21 cellular contexts compared by ENCODE assay signal in the genomic region with DNA sequence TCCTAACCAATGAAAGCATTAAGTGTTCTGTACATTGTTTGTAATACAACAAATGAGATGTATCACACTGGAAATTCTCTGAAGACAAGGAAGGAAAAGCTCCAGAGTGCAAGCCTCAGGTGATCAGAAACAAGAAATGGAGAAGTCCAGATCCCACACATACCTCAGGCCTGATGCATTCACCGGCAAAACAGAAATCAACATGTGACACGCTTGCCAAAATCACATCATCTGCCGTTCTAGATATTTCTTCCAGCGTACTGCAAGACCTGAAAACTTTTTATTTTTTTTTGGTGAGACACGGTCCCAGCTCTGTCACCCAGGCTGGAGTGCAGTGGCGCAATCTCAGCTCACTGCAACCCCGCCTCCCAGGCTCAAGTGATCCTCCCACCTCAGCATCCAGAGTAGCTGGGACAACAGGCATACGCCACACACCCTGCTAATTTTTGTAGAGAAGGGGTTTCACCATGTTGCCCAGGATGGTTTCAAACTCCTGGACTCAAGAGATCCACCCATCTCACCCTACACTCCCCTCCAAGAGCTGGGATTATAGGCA. TPM values are rescaled to one million over a fixed set of nuclear protein-coding genes. Genes with fewer than 3 reads are reported as not detected.
DNase-seq lines count a peak whose midpoint lies in the region; ATAC-seq and TF ChIP-seq lines count a peak whose summit lies in the region.
"Had no signal": no experiment of that assay in that cellular context is flagged by ENCODE, and none has a peak within 500 bp of the region (broad histone marks: within the 10 kb centered on the region; RNA-seq: fewer than 3 reads in every experiment).

No MANE protein-coding gene starts in this region.

- intact Hi-C loops in dorsolateral prefrontal cortex (cut with DNase I): no loop called here

- H3K36me3 Mint-ChIP-seq in activated naive CD4-positive, alpha-beta T cell treated with anti-CD3 and anti-CD28 coated beads, Interleukin-2, amount 50 U/mL, for 24 hours: peaks cover 22% of the 10 kb centered on the region
- peaks cover 13% of the 10 kb centered on the region for H3K36me3 Mint-ChIP-seq in T-cell
- H3K36me3 Mint-ChIP-seq: natural killer cell had no signal

- H3K27ac ChIP-seq in subcutaneous abdominal adipose tissue (ENCODE audit: low read depth, low read length): peak overlapping the region; percentile 95
- no peak overlapping the region for H3K27ac ChIP-seq in dorsolateral prefrontal cortex
- H3K27ac ChIP-seq: epithelial cell of prostate, hepatocyte had no signal

- POLR2A ChIA-PET in T-cell (lab: Charles Lee): interaction anchor here (0.6 kb wide), 2 partner anchors 36 to 123 kb away, joined by 3 read pairs; no protein-coding TSS in a partner anchor

- H3K4me3 ChIP-seq in subcutaneous abdominal adipose tissue (ENCODE audit: low read depth in 1 of 5, low read length in 5 of 5) (no peak overlapping the region), dorsolateral prefrontal cortex (no peak overlapping the region)
- H3K4me3 ChIP-seq: hepatocyte had no signal

- no peak for TF ChIP-seq CTCF in dorsolateral prefrontal cortex (IDR thresholded peaks at IDR 0.05 in 54 of 56, conservative IDR thresholded peaks at IDR 0.05 in 2 of 56; ENCODE audit: low read depth in 1 of 56, partially characterized antibody in 56 of 56)

- no peaks in the 10 kb centered on the region for H3K9me3 Mint-ChIP-seq in activated naive CD4-positive, alpha-beta T cell treated with anti-CD3 and anti-CD28 coated beads, Interleukin-2, amount 50 U/mL, for 24 hours
- no peaks in the 10 kb centered on the region for H3K9me3 Mint-ChIP-seq in T-cell
- H3K9me3 Mint-ChIP-seq: natural killer cell had no signal

- H3K36me3 ChIP-seq in subcutaneous abdominal adipose tissue (ENCODE audit: control insufficient read depth in 5 of 5, insufficient read depth in 5 of 5, low read length in 5 of 5): no peaks in the 10 kb centered on the region

- CTCF ChIA-PET in T-cell (lab: Charles Lee): interaction anchor here in 1 of 2 donors (1.2 kb wide), 1 partner anchor 18 kb away, joined by 3 read pairs; no protein-coding TSS in a partner anchor

- DNase-seq in activated naive CD4-positive, alpha-beta T cell (lab: John Stamatoyannopoulos, UW): no peak
- no peak for DNase-seq in T-cell
- peak; percentile 20 for DNase-seq in kidney tubule cell (ENCODE audit: low spot score)
- no peak for DNase-seq in dorsolateral prefrontal cortex
- DNase-seq in stimulated activated CD4-positive, alpha-beta T cell treated with anti-CD3 and anti-CD28 coated beads, Interleukin-12 subunit alpha, Interleukin-12 subunit beta, amount 100 ng/mL, for 4 hours: no peak
- no peak for DNase-seq in putamen (ENCODE audit: low spot score)
- DNase-seq: ACHN, C1 segment of cervical spinal cord, dermis blood vessel endothelial cell, foreskin fibroblast, islet precursor cell, mesenchymal stem cell, natural killer cell, NCI-H187, NCI-H748 treated with DMSO at 0.1 percent for 48 hours, right cardiac atrium had no signal

- peaks cover 97% of the 10 kb centered on the region for H3K4me1 Mint-ChIP-seq in activated naive CD4-positive, alpha-beta T cell treated with anti-CD3 and anti-CD28 coated beads, Interleukin-2, amount 50 U/mL, for 24 hours
- H3K4me1 Mint-ChIP-seq in T-cell: peaks cover 92 to 97% (median 94%) of the 10 kb centered on the region in 3 donors

- no peaks in the 10 kb centered on the region for H3K9me3 ChIP-seq in subcutaneous abdominal adipose tissue (ENCODE audit: control insufficient read depth in 5 of 5, low read length in 5 of 5)

- H3K27me3 Mint-ChIP-seq in activated naive CD4-positive, alpha-beta T cell treated with anti-CD3 and anti-CD28 coated beads, Interleukin-2, amount 50 U/mL, for 24 hours: no peaks in the 10 kb centered on the region
- H3K27me3 Mint-ChIP-seq in T-cell: no peaks in the 10 kb centered on the region

- H3K9ac ChIP-seq in subcutaneous abdominal adipose tissue (ENCODE audit: low read length in 5 of 5): no peak overlapping the region

- H3K4me3 Mint-ChIP-seq in activated naive CD4-positive, alpha-beta T cell treated with anti-CD3 and anti-CD28 coated beads, Interleukin-2, amount 50 U/mL, for 24 hours: peak overlapping the region; percentile 45
- peak overlapping the region in 2 of 3 donors; percentile 4 to 78 for H3K4me3 Mint-ChIP-seq in T-cell
- H3K4me3 Mint-ChIP-seq: natural killer cell had no signal

- peak overlapping the region; percentile 91 for H3K27ac Mint-ChIP-seq in activated naive CD4-positive, alpha-beta T cell treated with anti-CD3 and anti-CD28 coated beads, Interleukin-2, amount 50 U/mL, for 24 hours
- H3K27ac Mint-ChIP-seq in T-cell: peak overlapping the region; percentile 83 to 89

- peaks cover 11 to 90% (median 68%) of the 10 kb centered on the region in 5 donors for H3K4me1 ChIP-seq in subcutaneous abdominal adipose tissue (ENCODE audit: control insufficient read depth in 5 of 5, insufficient read depth in 5 of 5, low read length in 5 of 5)

- ATAC-seq in T-cell (replicated peaks in 1 of 4): no peak
- ATAC-seq: natural killer cell, right cardiac atrium, Right ventricle myocardium inferior had no signal

- H3K27me3 ChIP-seq in subcutaneous abdominal adipose tissue (ENCODE audit: control insufficient read depth in 5 of 5, insufficient read depth in 4 of 5, low read length in 5 of 5) (no peaks in the 10 kb centered on the region), dorsolateral prefrontal cortex (no peaks in the 10 kb centered on the region)
- H3K27me3 ChIP-seq: hepatocyte had no signal

RNA-seq across cellular contexts. Expression of gene FOXO1, which starts 48.6 kb away (rescaled TPM):
- total RNA-seq in T-cell (10 to 100 TPM; 73.0 to 89.1 (median 84.5) TPM), dorsolateral prefrontal cortex (10 to 100 TPM in 118 of 120 experiments, 1 to 10 TPM in 2; 9.8 to 31.6 (median 16.3) TPM)
